8 cellular contexts compared by ENCODE assay signal in the genomic region with DNA sequence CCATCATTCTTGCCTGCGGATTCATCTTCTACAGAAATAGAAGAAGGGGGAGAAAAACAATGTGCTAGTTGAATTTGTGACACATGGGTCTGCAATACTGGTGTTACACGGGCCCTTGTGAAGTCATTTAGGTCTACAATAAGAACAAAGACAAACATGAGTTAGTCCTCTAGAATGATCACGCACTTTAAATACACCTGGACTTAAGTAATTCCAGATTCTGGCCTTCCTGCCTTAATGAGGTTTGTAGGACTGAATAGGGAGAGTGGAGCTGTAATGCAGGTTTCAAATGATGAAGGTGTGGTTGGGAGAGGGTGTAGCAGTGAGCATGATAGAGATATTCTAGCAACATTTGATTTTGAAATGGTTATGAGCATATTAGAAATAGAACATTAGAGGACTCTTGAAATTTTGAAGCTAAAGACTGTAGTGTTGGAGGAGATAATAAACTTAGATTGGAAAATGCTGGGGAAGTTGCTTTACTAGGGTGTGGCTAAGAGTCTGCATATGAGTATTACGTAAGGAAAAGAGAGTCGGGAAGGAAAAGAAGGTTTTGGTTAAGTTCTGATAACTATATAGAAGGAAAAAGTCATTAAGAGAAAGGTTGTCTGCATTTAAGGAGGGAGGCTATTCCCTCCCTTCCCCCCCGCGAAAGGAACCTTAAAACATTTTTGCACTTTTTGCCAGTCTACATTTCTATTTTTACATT. TPM values are rescaled to one million over a fixed set of nuclear protein-coding genes. Genes with fewer than 3 reads are reported as not detected.
A peak's percentile ranks its signal among the peaks of the same experiment; 100 is the strongest.
DNase-seq lines count a peak whose midpoint lies in the region; ATAC-seq lines count a peak whose summit lies in the region.

No MANE protein-coding gene starts in this region.

- H3K14ac ChIP-seq in neuronal stem cell (ENCODE audit: low read length), result no peak overlapping the region

- H3K4me1 ChIP-seq in effector memory CD4-positive, alpha-beta T cell (ENCODE audit: control insufficient read depth, insufficient read depth, low read length, poor library complexity, severe bottlenecking), result peaks cover 10% of the 10 kb centered on the region
- H3K4me1 ChIP-seq in neuronal stem cell (ENCODE audit: control insufficient read depth in 2 of 2, insufficient read depth in 1 of 2, low read depth in 1 of 2, low read length in 2 of 2), result peaks cover 0 to 7% of the 10 kb centered on the region in 2 donors

- no peak overlapping the region for H3K18ac ChIP-seq in neuronal stem cell (ENCODE audit: low read length)

- peak; percentile 8 for DNase-seq in NCI-H1092 treated with DMSO at 0.1 percent for 48 hours (lab: John Stamatoyannopoulos, UW)
- DNase-seq in NCI-H1092 (lab: John Stamatoyannopoulos, UW), result no peak
- DNase-seq in OCI-M1 (lab: John Stamatoyannopoulos, UW), result peak; percentile 53
- no peak for DNase-seq in effector memory CD4-positive, alpha-beta T cell
- DNase-seq in neuronal stem cell (ENCODE audit: low spot score), result no peak
- DNase-seq in HuH-7 (ENCODE audit: low spot score), result no peak
- no peak for DNase-seq in mucosa of gallbladder (ENCODE audit: low spot score)

- H3K27me3 ChIP-seq in effector memory CD4-positive, alpha-beta T cell (replicated peaks; ENCODE audit: control insufficient read depth, insufficient read depth, low read length, poor library complexity, severe bottlenecking), result no peaks in the 10 kb centered on the region
- no peaks in the 10 kb centered on the region for H3K27me3 ChIP-seq in neuronal stem cell (ENCODE audit: control insufficient read depth in 3 of 3, insufficient read depth in 3 of 3, low read depth in 1 of 3, low read length in 3 of 3)

- no peak overlapping the region for H3K9ac ChIP-seq in neuronal stem cell (ENCODE audit: low read depth, low read length, poor library complexity)

- H2BK12ac ChIP-seq in neuronal stem cell (ENCODE audit: low read length), result no peak overlapping the region

- H3K4me2 ChIP-seq in neuronal stem cell (ENCODE audit: insufficient read depth, low read length, poor library complexity, severe bottlenecking), result peak overlapping the region; percentile 51

- 100% methylated on average over 2 of the region's 7 CpGs; no CpG with 5 or more reads in 1 of the 2 donors for WGBS in neuronal stem cell (ENCODE audit: extremely low coverage in 2 of 2, insufficient read length in 2 of 2, insufficient replicate concordance in 1 of 2), 2 donors

- H3K23ac ChIP-seq in neuronal stem cell (ENCODE audit: low read depth, low read length, poor library complexity), result no peak overlapping the region

- peak overlapping the region; percentile 86 for H2AFZ ChIP-seq in neuronal stem cell (ENCODE audit: low read length)

- H3K4ac ChIP-seq in neuronal stem cell (ENCODE audit: low read length), result no peak overlapping the region

- no peak overlapping the region for H4K91ac ChIP-seq in neuronal stem cell (ENCODE audit: low read depth, low read length, poor library complexity)

- no peak for ATAC-seq in GM21576 (IDR thresholded peaks at IDR 0.05; ENCODE audit: unreplicated experiment)

- no peak overlapping the region for H2AK5ac ChIP-seq in neuronal stem cell (ENCODE audit: low read depth, low read length)

- no peaks in the 10 kb centered on the region for H3K9me3 ChIP-seq in effector memory CD4-positive, alpha-beta T cell (ENCODE audit: control insufficient read depth, low read length)
- H3K9me3 ChIP-seq in neuronal stem cell (replicated peaks in 1 of 2; ENCODE audit: control insufficient read depth in 2 of 2, insufficient read depth in 1 of 2, low read depth in 1 of 2, low read length in 2 of 2), result no peaks in the 10 kb centered on the region

- peaks cover 16% of the 10 kb centered on the region for H3K36me3 ChIP-seq in effector memory CD4-positive, alpha-beta T cell (ENCODE audit: control insufficient read depth, insufficient read depth, low read length)
- peaks cover 0 to 47% of the 10 kb centered on the region in 2 donors for H3K36me3 ChIP-seq in neuronal stem cell (replicated peaks in 1 of 2; ENCODE audit: control insufficient read depth in 2 of 2, insufficient read depth in 2 of 2, low read length in 2 of 2)

- no peak overlapping the region for H4K8ac ChIP-seq in neuronal stem cell (ENCODE audit: low read depth, low read length)

- no peak overlapping the region for H2BK15ac ChIP-seq in neuronal stem cell (ENCODE audit: low read length)

- peak overlapping the region; percentile 99 for H3K4me3 ChIP-seq in effector memory CD4-positive, alpha-beta T cell (ENCODE audit: insufficient read depth, low read depth, low read length, poor library complexity, severe bottlenecking)
- peak overlapping the region; percentile 76 to 92 for H3K4me3 ChIP-seq in neuronal stem cell (ENCODE audit: low read length in 2 of 2)

- H2BK5ac ChIP-seq in neuronal stem cell (ENCODE audit: low read length), result no peak overlapping the region

- H2BK120ac ChIP-seq in neuronal stem cell (ENCODE audit: low read depth, low read length), result no peak overlapping the region

- H3K79me1 ChIP-seq in neuronal stem cell (ENCODE audit: low read depth, low read length), result peaks cover 6% of the 10 kb centered on the region

- peak overlapping the region; percentile 96 for H3K27ac ChIP-seq in effector memory CD4-positive, alpha-beta T cell (ENCODE audit: insufficient read depth, low read length, poor library complexity, severe bottlenecking)
- no peak overlapping the region for H3K27ac ChIP-seq in neuronal stem cell (replicated peaks; ENCODE audit: low read length)

RNA-seq across cellular contexts. Expression of a gene that starts 0.6 kb away (rescaled TPM):
- polyA plus RNA-seq in neuronal stem cell (2013, experiment 1 of 2), result 83.3 TPM
- polyA plus RNA-seq in neuronal stem cell (2013, experiment 2 of 2), result 80.7 TPM
- 63.4 TPM for total RNA-seq in mucosa of gallbladder

RNA-seq across cellular contexts. Expression of a gene that starts 0.9 kb away (rescaled TPM):
- 79.8 TPM for polyA plus RNA-seq in neuronal stem cell (2013, experiment 1 of 2)
- polyA plus RNA-seq in neuronal stem cell (2013, experiment 2 of 2), result 81.3 TPM
- total RNA-seq in mucosa of gallbladder, result 116 TPM

RNA-seq across cellular contexts. Expression of a gene that starts 55.9 kb away (rescaled TPM):
- polyA plus RNA-seq in neuronal stem cell (2013, experiment 1 of 2), result 37.6 TPM
- polyA plus RNA-seq in neuronal stem cell (2013, experiment 2 of 2), result 40.8 TPM
- total RNA-seq in mucosa of gallbladder, result 116 TPM

Comparison
In these comparisons a context has a peak if more than half of its experiments do, and no peak if none do; other contexts are left out.
1. DNase-seq: peak in NCI-H1092 treated with DMSO at 0.1 percent for 48 hours (single experiment) and OCI-M1 (single experiment); none in NCI-H1092 (single experiment), effector memory CD4-positive, alpha-beta T cell (0 of 3), neuronal stem cell (single experiment), HuH-7 (single experiment) and mucosa of gallbladder (single experiment).